8 cellular contexts compared by ENCODE assay signal in the genomic region with DNA sequence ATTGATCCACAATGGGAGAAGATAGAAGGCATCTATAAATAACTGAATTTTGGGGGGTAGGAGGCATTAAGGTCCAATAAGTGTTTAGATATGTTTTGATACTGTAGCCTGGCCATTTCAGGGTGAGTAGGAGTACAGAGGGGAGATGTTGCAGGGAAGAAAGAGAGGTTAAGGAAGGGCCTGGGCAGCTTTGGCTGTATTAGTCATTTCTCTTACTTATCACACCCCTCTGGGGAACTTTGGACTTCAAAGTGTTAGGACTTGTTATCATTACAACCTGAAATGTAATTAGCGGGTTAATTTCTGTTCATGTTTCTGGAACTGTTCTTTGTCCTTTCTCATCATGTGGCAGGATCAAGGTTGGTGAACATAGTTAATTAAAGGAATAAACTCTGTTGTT. TPM values are rescaled to one million over a fixed set of nuclear protein-coding genes. Genes with fewer than 3 reads are reported as not detected.
DNase-seq lines count a peak whose midpoint lies in the region; ATAC-seq, FAIRE-seq and TF ChIP-seq lines count a peak whose summit lies in the region.

No MANE protein-coding gene starts in this region.

- peaks cover 100% of the 10 kb centered on the region for H3K79me2 ChIP-seq in Karpas-422 (ENCODE audit: low read length)

- no peaks in the 10 kb centered on the region for H3K9me3 Mint-ChIP-seq in chondrocyte (ENCODE audit: low read depth)
- no peaks in the 10 kb centered on the region for H3K9me3 Mint-ChIP-seq in naive thymus-derived CD8-positive, alpha-beta T cell

- H3K36me3 ChIP-seq in BLaER1, result peaks cover 13% of the 10 kb centered on the region; the same call in 1 of the 2 replicates
- H3K36me3 ChIP-seq in Karpas-422 (ENCODE audit: insufficient read depth, low read length), result no peaks in the 10 kb centered on the region

- H3K4me1 Mint-ChIP-seq in chondrocyte (ENCODE audit: low read depth), result peaks cover 85% of the 10 kb centered on the region
- H3K4me1 Mint-ChIP-seq in naive thymus-derived CD8-positive, alpha-beta T cell, result peaks cover 50 to 94% (median 82%) of the 10 kb centered on the region in 4 donors

- H3K27me3 Mint-ChIP-seq in chondrocyte (ENCODE audit: low read depth), result no peaks in the 10 kb centered on the region
- H3K27me3 Mint-ChIP-seq in naive thymus-derived CD8-positive, alpha-beta T cell, result no peaks in the 10 kb centered on the region

- H3K27me3 ChIP-seq in BLaER1 (no peaks in the 10 kb centered on the region), Karpas-422 (ENCODE audit: low read length) (no peaks in the 10 kb centered on the region)

- no peak for ATAC-seq in naive thymus-derived CD8-positive, alpha-beta T cell
- ATAC-seq in HG02588 (IDR thresholded peaks at IDR 0.05; ENCODE audit: unreplicated experiment), result no peak
- ATAC-seq in GM19463 (IDR thresholded peaks at IDR 0.05; ENCODE audit: unreplicated experiment), result no peak

- H3K27ac ChIP-seq in BLaER1, result no peak overlapping the region
- H3K27ac ChIP-seq in Karpas-422 (ENCODE audit: low read length), result peak overlapping the region; percentile 90

- DNase-seq in Karpas-422 (no peak), chondrocyte (ENCODE audit: low spot score) (no peak), GM12892 (ENCODE audit: insufficient read length) (no peak), hepatic stellate cell (ENCODE audit: low spot score) (no peak)
- no peak for DNase-seq in naive thymus-derived CD8-positive, alpha-beta T cell

- H3K36me3 Mint-ChIP-seq in chondrocyte (ENCODE audit: low read depth), result no peaks in the 10 kb centered on the region
- H3K36me3 Mint-ChIP-seq in naive thymus-derived CD8-positive, alpha-beta T cell, result peaks cover 0 to 14% (median 0%) of the 10 kb centered on the region in 3 donors

- TF ChIP-seq CTCF in chondrocyte (IDR thresholded peaks at IDR 0.05), result no peak

- H3K4me3 ChIP-seq in BLaER1, result no peak overlapping the region
- H3K4me3 ChIP-seq in Karpas-422 (ENCODE audit: low read length), result no peak overlapping the region

- peak overlapping the region; percentile 91 for H3K27ac Mint-ChIP-seq in chondrocyte (ENCODE audit: unreplicated experiment)
- peak overlapping the region in 8 of 10 donors; percentile 2 to 88 (median 50) for H3K27ac Mint-ChIP-seq in naive thymus-derived CD8-positive, alpha-beta T cell

- peak overlapping the region; percentile 47; the same call in 1 of the 2 replicates for H3K4me2 ChIP-seq in BLaER1
- H3K4me2 ChIP-seq in Karpas-422 (ENCODE audit: low read depth, low read length, poor library complexity, severe bottlenecking), result peak overlapping the region; percentile 74

- H3K9me2 ChIP-seq in Karpas-422 (replicated peaks; ENCODE audit: insufficient read depth, low read length), result no peaks in the 10 kb centered on the region

- no peak for FAIRE-seq in GM12892 (lab: Jason Lieb, UNC)

- H3K9me3 ChIP-seq in BLaER1 (no peaks in the 10 kb centered on the region), Karpas-422 (ENCODE audit: low read length) (no peaks in the 10 kb centered on the region)

- TF ChIP-seq POLR2A in GM12892 (IDR thresholded peaks at IDR 0.05; ENCODE audit: low read depth, low read length), result no peak

- H4K20me1 ChIP-seq in BLaER1 (peaks cover 100% of the 10 kb centered on the region), Karpas-422 (ENCODE audit: insufficient read depth, low read depth, low read length) (peaks cover 15% of the 10 kb centered on the region; the same call in 1 of the 2 replicates)

- H3K9ac ChIP-seq in BLaER1, result no peak overlapping the region
- 0 out of 2 replicates have a peak overlapping the region, but pooled peaks have one; percentile 34 for H3K9ac ChIP-seq in Karpas-422 (ENCODE audit: low read length)

- H3K4me3 Mint-ChIP-seq in chondrocyte (ENCODE audit: unreplicated experiment), result no peak overlapping the region
- peak overlapping the region in 6 of 10 donors; percentile 1 to 37 (median 19) for H3K4me3 Mint-ChIP-seq in naive thymus-derived CD8-positive, alpha-beta T cell

- peaks cover 60% of the 10 kb centered on the region for H3K4me1 ChIP-seq in BLaER1
- H3K4me1 ChIP-seq in Karpas-422 (ENCODE audit: low read length), result peaks cover 98% of the 10 kb centered on the region

- POLR2A ChIA-PET in naive thymus-derived CD8-positive, alpha-beta T cell (lab: Charles Lee), result no interaction called here

- no peak overlapping the region for H2AFZ ChIP-seq in Karpas-422 (ENCODE audit: low read length)

RNA-seq across cellular contexts. Expression of a gene that starts 40.3 kb away (rescaled TPM):
- 43.8 and 46.0 TPM in 2 replicates for total RNA-seq in Karpas-422 (2014; rRNA removed; shearing (Covaris generic); ENCODE audit: low replicate concordance)
- total RNA-seq in chondrocyte, result 49.1 to 51.6 TPM (median 49.3 TPM) in 3 replicates
- 10 to 100 TPM; 34.7 to 38.8 TPM for total RNA-seq in naive thymus-derived CD8-positive, alpha-beta T cell
- 1 to 10 TPM; 4.5 to 6.8 (median 5.6) TPM for polyA plus RNA-seq in naive thymus-derived CD8-positive, alpha-beta T cell
- polyA plus RNA-seq in GM12892 (2012; ENCODE audit: missing spikeins), result 19.0 TPM
